8 cellular contexts compared by ENCODE assay signal in genomic region chr2:25709349-25709748, GRCh38.
"Had no signal": no experiment of that assay in that cellular context is flagged by ENCODE, and none has a peak within 500 bp of the region (broad histone marks: within the 10 kb centered on the region; RNA-seq: fewer than 3 reads in every experiment).

No MANE protein-coding gene starts in this region.

- H3K27ac ChIP-seq: HL-60, KMS-11 had no signal

- H3K9ac ChIP-seq: KMS-11 had no signal

- ATAC-seq: GM23338 had no signal

- H3K4me2 ChIP-seq: GM23338, KMS-11 had no signal

- FAIRE-seq: H1, H54 had no signal

- DNase-seq: H9, HCEC 1CT, KBM-7 had no signal

- H3K4me3 ChIP-seq: GM23338 had no signal
